14 cellular contexts compared by ENCODE assay signal in the genomic region with DNA sequence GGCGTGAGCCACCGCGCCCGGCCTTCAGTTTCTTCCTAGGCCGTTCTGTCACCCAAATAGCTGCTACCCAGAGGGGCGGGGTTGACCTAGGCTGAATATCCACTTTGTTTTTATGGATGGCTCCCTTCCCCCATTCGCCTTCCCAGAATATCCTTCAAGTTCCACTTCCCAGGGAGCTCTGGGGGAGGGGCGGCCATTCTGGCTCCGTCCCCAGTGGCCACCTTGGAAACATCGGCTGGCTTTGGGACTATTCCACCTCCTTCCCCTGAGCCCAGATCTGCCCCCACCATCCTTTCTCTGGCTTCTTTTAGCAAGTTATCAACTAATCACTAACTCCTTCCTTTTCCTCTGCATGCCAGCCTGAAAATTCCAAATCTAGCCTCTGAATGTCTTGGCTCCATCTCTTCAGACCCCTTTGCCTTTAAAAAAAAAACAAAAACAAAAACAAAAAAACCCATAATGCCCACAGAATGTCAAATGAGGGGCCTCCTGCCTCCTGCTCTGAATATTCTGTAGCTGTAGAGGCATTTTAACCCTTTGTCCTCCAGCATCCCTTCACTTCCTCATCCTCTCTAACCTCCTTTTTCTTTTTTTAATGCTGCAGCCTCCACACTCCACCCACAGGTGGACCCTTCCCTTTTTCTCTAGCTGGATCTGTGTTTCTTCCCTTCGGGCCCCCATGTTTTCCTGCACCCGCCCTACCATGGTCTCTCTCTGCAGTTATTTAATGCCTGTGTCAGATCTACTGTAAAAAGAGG. TPM values are rescaled to one million over a fixed set of nuclear protein-coding genes. Genes with fewer than 3 reads are reported as not detected.
A peak's percentile ranks its signal among the peaks of the same experiment; 100 is the strongest.
DNase-seq lines count a peak whose midpoint lies in the region; ATAC-seq and TF ChIP-seq lines count a peak whose summit lies in the region.
"Had no signal": no experiment of that assay in that cellular context is flagged by ENCODE, and none has a peak within 500 bp of the region (broad histone marks: within the 10 kb centered on the region; RNA-seq: fewer than 3 reads in every experiment).

No MANE protein-coding gene starts in this region.

- TF ChIP-seq CTCF in HCT116 (IDR thresholded peaks at IDR 0.05 in 2 of 3, conservative IDR thresholded peaks at IDR 0.05 in 1 of 3; ENCODE audit: borderline replicate concordance in 1 of 3, insufficient read depth in 1 of 3, low read depth in 2 of 3, low read length in 2 of 3) = 0 out of 6 replicates have a peak, but pooled peaks of 1 of the 3 experiments have one; percentile 7

- H3K9me3 ChIP-seq in HCT116 (ENCODE audit: control insufficient read depth in 1 of 2, insufficient read depth in 1 of 2, low read depth in 1 of 2, low read length in 2 of 2) = no peaks in the 10 kb centered on the region
- H3K9me3 ChIP-seq: BLaER1 treated with 17β-estradiol and CSF1 and Interleukin-3, amounts not matched to agents 10 nM and 100 nM had no signal

- CTCF ChIA-PET in HCT116 (lab: Charles Lee) = interaction anchor here (1.3 kb wide), 1 partner anchor 25 kb away, joined by 4 read pairs; no protein-coding TSS in a partner anchor

- no peaks in the 10 kb centered on the region for H4K20me1 ChIP-seq in HCT116 (ENCODE audit: insufficient read depth)

- peak overlapping the region; percentile 35 for H2AFZ ChIP-seq in HCT116 (ENCODE audit: low read depth, low read length, poor library complexity, severe bottlenecking)

- BruUV-seq in HCT116 (replicated peaks; lab: Mats Ljungman, UMichigan) = no TSS peak

- intact Hi-C loops in HCT116 (cut with micrococcal nuclease) = no loop called here

- no peaks in the 10 kb centered on the region for H3K36me3 ChIP-seq in HCT116 (ENCODE audit: control insufficient read depth in 1 of 2, insufficient read depth in 2 of 2, low read length in 2 of 2)
- H3K36me3 ChIP-seq: BLaER1 treated with 17β-estradiol and CSF1 and Interleukin-3, amounts not matched to agents 10 nM and 100 nM had no signal

- no peaks in the 10 kb centered on the region for H3K9me2 ChIP-seq in HCT116 (ENCODE audit: insufficient read depth)

- H3K27ac ChIP-seq in HCT116 (ENCODE audit: low read depth, low read length) = no peak overlapping the region
- H3K27ac ChIP-seq: BLaER1 treated with 17β-estradiol and CSF1 and Interleukin-3, amounts not matched to agents 10 nM and 100 nM had no signal

- POLR2A ChIA-PET in HCT116 (lab: Charles Lee) = interaction anchor here (1.1 to 1.6 kb wide), 3 partner anchors 28 to 30 kb away, joined by 3 to 5 read pairs (median 5); a partner anchor contains a TSS

- H3K4me1 ChIP-seq in HCT116 (ENCODE audit: control insufficient read depth in 1 of 2, insufficient read depth in 2 of 2, low read length in 2 of 2) = peaks cover 7% of the 10 kb centered on the region in 2 experiments; a peak in 3 of 4 replicates

- H3K9ac ChIP-seq in HCT116 (ENCODE audit: low read length) = no peak overlapping the region
- H3K9ac ChIP-seq: BLaER1 treated with 17β-estradiol and CSF1 and Interleukin-3, amounts not matched to agents 10 nM and 100 nM had no signal

- peak overlapping the region; percentile 23; the same call in 1 of the 2 replicates for H3K4me2 ChIP-seq in HCT116 (ENCODE audit: low read length)

- no peak for DNase-seq in HCT116 (ENCODE audit: low read depth, low spot score)
- DNase-seq in ecto neural progenitor cell (ENCODE audit: low spot score) = peak; percentile 78
- peak; percentile 86 for DNase-seq in iPS-NIHi7 (ENCODE audit: extremely low spot score)
- DNase-seq in retina = peak; percentile 32
- no peak for DNase-seq in NCI-H1105 (lab: John Stamatoyannopoulos, UW)
- DNase-seq: activated naive CD4-positive, alpha-beta T cell treated with Interleukin-2 at 50 U/mL for 16 hours; stimulated activated CD4-positive, alpha-beta T cell treated with anti-CD3 and anti-CD28 coated beads, Interleukin-2, amount 100 ng/mL, for 48 hours had no signal

- RAD21 ChIA-PET in HCT116 (lab: Charles Lee; ENCODE audit: low non-redundant PET in 1 of 2, low total read pairs in 2 of 2, uncharacterized antibody in 2 of 2, unreplicated experiment in 2 of 2) = no interaction called here

- TF ChIP-seq POLR2A in HCT116 (IDR thresholded peaks at IDR 0.05; ENCODE audit: borderline replicate concordance, extremely low read depth, insufficient read depth, insufficient read length) = no peak

- no peaks in the 10 kb centered on the region; the same call in 1 of the 2 replicates for H3K27me3 ChIP-seq in HCT116 (ENCODE audit: insufficient read depth, low read length)

- peak; percentile 50; the same call in 1 of the 2 replicates for ATAC-seq in HCT116
- no peak for ATAC-seq in HG02885 (IDR thresholded peaks at IDR 0.05; ENCODE audit: poor library complexity, unreplicated experiment)
- ATAC-seq in HG03521 (IDR thresholded peaks at IDR 0.05; ENCODE audit: unreplicated experiment) = no peak
- no peak for ATAC-seq in HG02840 (IDR thresholded peaks at IDR 0.05; ENCODE audit: low FRiP score, unreplicated experiment)

- TF ChIP-seq RAD21 in HCT116 (IDR thresholded peaks at IDR 0.05; ENCODE audit: low read depth) = no peak

- H3K79me2 ChIP-seq in HCT116 (ENCODE audit: insufficient read depth, low read length) = no peaks in the 10 kb centered on the region

- H3K4me3 ChIP-seq in HCT116 (replicated peaks in 1 of 2; ENCODE audit: low read depth in 1 of 2, low read length in 2 of 2) = no peak overlapping the region
- H3K4me3 ChIP-seq: BLaER1 treated with 17β-estradiol and CSF1 and Interleukin-3, amounts not matched to agents 10 nM and 100 nM had no signal

TF ChIP-seq in HCT116, 20 proteins besides CTCF, POLR2A, EP300 and RAD21:
- TF ChIP-seq ELF1 (IDR thresholded peaks at IDR 0.05; ENCODE audit: borderline replicate concordance, low read depth) (no peak), EGR1 (IDR thresholded peaks at IDR 0.05; ENCODE audit: low read depth) (no peak), SP1 (IDR thresholded peaks at IDR 0.05; ENCODE audit: low read depth) (no peak), EZH2 (IDR thresholded peaks at IDR 0.05) (no peak), TCF7L2 (IDR thresholded peaks at IDR 0.05; ENCODE audit: borderline replicate concordance, extremely low read depth, insufficient read depth, insufficient read length) (no peak), SIN3A (IDR thresholded peaks at IDR 0.05; ENCODE audit: low read depth) (no peak), SRF (IDR thresholded peaks at IDR 0.05; ENCODE audit: low read depth) (no peak), ZFX (IDR thresholded peaks at IDR 0.05) (no peak), POLR2AphosphoS5 (IDR thresholded peaks at IDR 0.05; ENCODE audit: low read depth, low read length) (no peak), EZH2phosphoT487 (IDR thresholded peaks at IDR 0.05; ENCODE audit: borderline replicate concordance) (no peak), CBX3 (IDR thresholded peaks at IDR 0.05; ENCODE audit: low read depth) (no peak), JUND (IDR thresholded peaks at IDR 0.05) (no peak), ZNF274 (IDR thresholded peaks at IDR 0.05; ENCODE audit: low read depth, low read length) (no peak)
- TF ChIP-seq, protein P1, sequence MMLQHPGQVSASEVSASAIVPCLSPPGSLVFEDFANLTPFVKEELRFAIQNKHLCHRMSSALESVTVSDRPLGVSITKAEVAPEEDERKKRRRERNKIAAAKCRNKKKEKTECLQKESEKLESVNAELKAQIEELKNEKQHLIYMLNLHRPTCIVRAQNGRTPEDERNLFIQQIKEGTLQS (IDR thresholded peaks at IDR 0.05) = no peak
- TF ChIP-seq, protein P2, sequence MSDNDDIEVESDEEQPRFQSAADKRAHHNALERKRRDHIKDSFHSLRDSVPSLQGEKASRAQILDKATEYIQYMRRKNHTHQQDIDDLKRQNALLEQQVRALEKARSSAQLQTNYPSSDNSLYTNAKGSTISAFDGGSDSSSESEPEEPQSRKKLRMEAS (IDR thresholded peaks at IDR 0.05) = no peak
- TF ChIP-seq, protein P3, sequence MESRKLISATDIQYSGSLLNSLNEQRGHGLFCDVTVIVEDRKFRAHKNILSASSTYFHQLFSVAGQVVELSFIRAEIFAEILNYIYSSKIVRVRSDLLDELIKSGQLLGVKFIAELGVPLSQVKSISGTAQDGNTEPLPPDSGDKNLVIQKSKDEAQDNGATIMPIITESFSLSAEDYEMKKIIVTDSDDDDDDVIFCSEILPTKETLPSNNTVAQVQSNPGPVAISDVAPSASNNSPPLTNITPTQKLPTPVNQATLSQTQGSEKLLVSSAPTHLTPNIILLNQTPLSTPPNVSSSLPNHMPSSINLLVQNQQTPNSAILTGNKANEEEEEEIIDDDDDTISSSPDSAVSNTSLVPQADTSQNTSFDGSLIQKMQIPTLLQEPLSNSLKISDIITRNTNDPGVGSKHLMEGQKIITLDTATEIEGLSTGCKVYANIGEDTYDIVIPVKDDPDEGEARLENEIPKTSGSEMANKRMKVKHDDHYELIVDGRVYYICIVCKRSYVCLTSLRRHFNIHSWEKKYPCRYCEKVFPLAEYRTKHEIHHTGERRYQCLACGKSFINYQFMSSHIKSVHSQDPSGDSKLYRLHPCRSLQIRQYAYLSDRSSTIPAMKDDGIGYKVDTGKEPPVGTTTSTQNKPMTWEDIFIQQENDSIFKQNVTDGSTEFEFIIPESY (IDR thresholded peaks at IDR 0.05; ENCODE audit: extremely low read depth, insufficient replicate concordance, low read length) = no peak

RNA-seq across cellular contexts. Expression of a gene that starts 6.4 kb away (rescaled TPM):
- total RNA-seq in HCT116 (2021; ENCODE audit: unreplicated experiment) = not detected
- not detected in 2 replicates for polyA plus RNA-seq in HCT116 (2012)
- total RNA-seq: LHCN-M2, mononuclear cell had no signal

RNA-seq across cellular contexts. Expression of a gene that starts 27.2 kb away (rescaled TPM):
- not detected for total RNA-seq in HCT116 (2021; ENCODE audit: unreplicated experiment)
- 0.07 and 0.22 TPM in 2 replicates for polyA plus RNA-seq in HCT116 (2012)
- total RNA-seq: mononuclear cell, temporal lobe had no signal

RNA-seq across cellular contexts. Expression of a gene that starts 29.5 kb away (rescaled TPM):
- 54.9 TPM for total RNA-seq in HCT116 (2021; ENCODE audit: unreplicated experiment)
- 61.7 and 65.5 TPM in 2 replicates for polyA plus RNA-seq in HCT116 (2012)

RNA-seq across cellular contexts. Expression of a gene that starts 30.2 kb away (rescaled TPM):
- 110 TPM for total RNA-seq in HCT116 (2021; ENCODE audit: unreplicated experiment)
- 87.5 and 101 TPM in 2 replicates for polyA plus RNA-seq in HCT116 (2012)

RNA-seq across cellular contexts. Expression of a gene that starts 31.1 kb away (rescaled TPM):
- total RNA-seq in HCT116 (2021; ENCODE audit: unreplicated experiment) = 28.8 TPM
- polyA plus RNA-seq in HCT116 (2012) = 25.0 and 27.2 TPM in 2 replicates

Comparison
In these comparisons a context has a peak if more than half of its experiments do, and no peak if none do; other contexts are left out.
1. DNase-seq: peak in ecto neural progenitor cell (single experiment), iPS-NIHi7 (single experiment) and retina (single experiment); none in HCT116 (single experiment) and NCI-H1105 (single experiment).